Comparison of ENCODE assay signal across 16 cellular contexts in genomic region chr2:183259921-183260320, GRCh38.
"Had no signal": no experiment of that assay in that cellular context is flagged by ENCODE, and none has a peak within 500 bp of the region (broad histone marks: within the 10 kb centered on the region; RNA-seq: fewer than 3 reads in every experiment).

No MANE protein-coding gene starts in this region.

- H3K27ac Mint-ChIP-seq: activated CD4-positive, alpha-beta T cell treated with anti-CD3 and anti-CD28 coated beads, Interleukin-2, amount 10 ng/mL, durations not matched to agents 7 days and 5 days; activated naive CD8-positive, alpha-beta T cell had no signal

- H3K36me3 ChIP-seq: gastroesophageal sphincter, heart right ventricle, lower lobe of right lung, pancreas, thoracic aorta, upper lobe of right lung had no signal

- H3K4me3 Mint-ChIP-seq: activated CD4-positive, alpha-beta T cell treated with anti-CD3 and anti-CD28 coated beads, Interleukin-2, amount 10 ng/mL, durations not matched to agents 7 days and 5 days; activated naive CD8-positive, alpha-beta T cell; neural crest cell had no signal

- DNase-seq: activated CD4-positive, alpha-beta T cell treated with anti-CD3 and anti-CD28 coated beads, Interleukin-2, amount 10 ng/mL, durations not matched to agents 7 days and 5 days; activated CD4-positive, CD25-positive, alpha-beta regulatory T cell; activated CD8-positive, alpha-beta memory T cell treated with anti-CD3 and anti-CD28 coated beads, Interleukin-2, amount 50 U/mL, for 48 hours; activated gamma-delta T cell treated with Interleukin-2 at 50 U/mL for 16 hours; amniotic stem cell; heart right ventricle; left colon; lower lobe of right lung; midbrain had no signal

- H3K27me3 ChIP-seq: gastroesophageal sphincter, heart right ventricle, pancreas, upper lobe of right lung had no signal

- H3K4me1 Mint-ChIP-seq: activated CD4-positive, alpha-beta T cell treated with anti-CD3 and anti-CD28 coated beads, Interleukin-2, amount 10 ng/mL, durations not matched to agents 7 days and 5 days; neural crest cell had no signal

- H3K9me3 Mint-ChIP-seq: activated CD4-positive, alpha-beta T cell treated with anti-CD3 and anti-CD28 coated beads, Interleukin-2, amount 10 ng/mL, durations not matched to agents 7 days and 5 days had no signal

- H3K36me3 Mint-ChIP-seq: activated naive CD8-positive, alpha-beta T cell had no signal

- H3K27me3 Mint-ChIP-seq: activated CD4-positive, alpha-beta T cell treated with anti-CD3 and anti-CD28 coated beads, Interleukin-2, amount 10 ng/mL, durations not matched to agents 7 days and 5 days had no signal

- ATAC-seq: gastroesophageal sphincter, heart right ventricle, left colon, lower lobe of right lung, pancreas, sciatic nerve, upper lobe of right lung had no signal

- H3K4me3 ChIP-seq: gastroesophageal sphincter, heart right ventricle, lower lobe of right lung, pancreas, thoracic aorta, upper lobe of right lung had no signal
